ENCODE assay signal across 20 cellular contexts in genomic region chr1:172936088-172936487, GRCh38.
DNase-seq lines count a peak whose midpoint lies in the region; ATAC-seq, FAIRE-seq and TF ChIP-seq lines count a peak whose summit lies in the region.
"Had no signal": no experiment of that assay in that cellular context is flagged by ENCODE, and none has a peak within 500 bp of the region (broad histone marks: within the 10 kb centered on the region; RNA-seq: fewer than 3 reads in every experiment).

No MANE protein-coding gene starts in this region.

- TF ChIP-seq CTCF in A549 (IDR thresholded peaks at IDR 0.05) (no peak), brain microvascular endothelial cell (IDR thresholded peaks at IDR 0.05; ENCODE audit: low read depth, low read length, missing control alignments) (no peak), Caco-2 (IDR thresholded peaks at IDR 0.05; ENCODE audit: insufficient read depth in 1 of 2, low read depth in 1 of 2, low read length in 1 of 2, severe bottlenecking in 1 of 2, unreplicated experiment in 1 of 2) (no peak)

- FAIRE-seq in A549 (lab: Jason Lieb, UNC) = no peak
- FAIRE-seq: A204.1, GM12878, K562 had no signal

- DNase-seq in A549 (ENCODE audit: low read depth in 1 of 2, low spot score in 1 of 2) = peak in 1 of 2 experiments; percentile 16
- no peak for DNase-seq in brain microvascular endothelial cell
- DNase-seq in kidney tubule cell (ENCODE audit: low spot score) = peak; percentile 67
- no peak for DNase-seq in activated CD8-positive, alpha-beta memory T cell treated with anti-CD3 and anti-CD28 coated beads for 24 hours
- DNase-seq in Caco-2 = no peak
- DNase-seq in germinal center (ENCODE audit: low spot score) = no peak
- DNase-seq in activated CD8-positive, alpha-beta T cell treated with anti-CD3 and anti-CD28 coated beads, Interleukin-2, amount 10 ng/mL, durations not matched to agents 7 days and 5 days = no peak
- DNase-seq: AML-193; CD4-positive, alpha-beta memory T cell; DMS 273 treated with DMSO at 0.1 percent for 48 hours; DMS53; DND-41; EL; GM23248 had no signal

- no peak overlapping the region for H3K9ac ChIP-seq in BLaER1 treated with 17β-estradiol and CSF1 and Interleukin-3, amounts not matched to agents 10 nM and 100 nM
- H3K9ac ChIP-seq: GM23248 had no signal

- no peak for TF ChIP-seq EP300 in A549 (IDR thresholded peaks at IDR 0.05)

- no peak overlapping the region for H3K4me3 ChIP-seq in A549
- no peak overlapping the region for H3K4me3 ChIP-seq in BLaER1 treated with 17β-estradiol and CSF1 and Interleukin-3, amounts not matched to agents 10 nM and 100 nM
- no peak overlapping the region for H3K4me3 ChIP-seq in brain microvascular endothelial cell (ENCODE audit: low read depth, low read length)
- H3K4me3 ChIP-seq in Caco-2 (ENCODE audit: low read depth, low read length) = no peak overlapping the region
- H3K4me3 ChIP-seq: GM12878, GM23248, HAP-1, K562 had no signal

- H3K9me3 ChIP-seq in A549 (peaks cover 6% of the 10 kb centered on the region; the same call in 1 of the 3 replicates), Caco-2 (no peaks in the 10 kb centered on the region)
- H3K9me3 ChIP-seq in BLaER1 treated with 17β-estradiol and CSF1 and Interleukin-3, amounts not matched to agents 10 nM and 100 nM (replicated peaks in 1 of 11) = peaks cover 0 to 23% (median 12%) of the 10 kb centered on the region in 11 experiments; a peak in 13 of 22 replicates
- H3K9me3 ChIP-seq: HAP-1 had no signal

- H3K27ac ChIP-seq in A549 (peak overlapping the region; percentile 4 to 60; a peak in 4 of 6 replicates), brain microvascular endothelial cell (peak overlapping the region; percentile 95)
- peak overlapping the region in 4 of 11 experiments; percentile 0 to 13 (median 3); a peak in 3 of 22 replicates for H3K27ac ChIP-seq in BLaER1 treated with 17β-estradiol and CSF1 and Interleukin-3, amounts not matched to agents 10 nM and 100 nM
- H3K27ac ChIP-seq: GM23248 had no signal

- 90% methylated on average over 3 of the region's 3 CpGs for WGBS in A549 (ENCODE audit: missing lambda C conversion rate)

- in situ Hi-C loops in brain microvascular endothelial cell (cut with HindIII; ENCODE audit: low pct_ligation_motif_present, low sequenced_read_pairs) = no loop called here

- no peaks in the 10 kb centered on the region for H3K36me3 Mint-ChIP-seq in Caco-2 (ENCODE audit: insufficient read depth, unreplicated experiment)
- H3K36me3 Mint-ChIP-seq in activated CD8-positive, alpha-beta T cell treated with anti-CD3 and anti-CD28 coated beads, Interleukin-2, amount 10 ng/mL, durations not matched to agents 7 days and 5 days (ENCODE audit: low read depth) = peaks cover 4% of the 10 kb centered on the region
- H3K36me3 Mint-ChIP-seq: CD14-positive monocyte; CD4-positive, alpha-beta memory T cell had no signal

- H3K4me1 Mint-ChIP-seq in Caco-2 (ENCODE audit: low read depth, unreplicated experiment) = peaks cover 14% of the 10 kb centered on the region
- peaks cover 22% of the 10 kb centered on the region for H3K4me1 Mint-ChIP-seq in activated CD8-positive, alpha-beta T cell treated with anti-CD3 and anti-CD28 coated beads, Interleukin-2, amount 10 ng/mL, durations not matched to agents 7 days and 5 days (ENCODE audit: low read depth)

- peaks cover 25% of the 10 kb centered on the region for H3K4me1 ChIP-seq in A549
- peaks cover 11 to 73% (median 60%) of the 10 kb centered on the region in 10 experiments for H3K4me1 ChIP-seq in BLaER1 treated with 17β-estradiol and CSF1 and Interleukin-3, amounts not matched to agents 10 nM and 100 nM
- peaks cover 21% of the 10 kb centered on the region for H3K4me1 ChIP-seq in Caco-2

- TF ChIP-seq POLR2A in A549 (IDR thresholded peaks at IDR 0.05; ENCODE audit: low read length) = no peak

- H3K27me3 ChIP-seq in BLaER1 treated with 17β-estradiol and CSF1 and Interleukin-3, amounts not matched to agents 10 nM and 100 nM = no peaks in the 10 kb centered on the region
- H3K27me3 ChIP-seq in brain microvascular endothelial cell (replicated peaks) = no peaks in the 10 kb centered on the region
- H3K27me3 ChIP-seq in Caco-2 (replicated peaks; ENCODE audit: control insufficient read depth, insufficient read depth, low read length) = no peaks in the 10 kb centered on the region

- no peak for ATAC-seq in A549
- ATAC-seq in activated CD8-positive, alpha-beta T cell treated with anti-CD3 and anti-CD28 coated beads, Interleukin-2, amount 10 ng/mL, durations not matched to agents 7 days and 5 days = no peak
- ATAC-seq: GM12878, K562 had no signal

- no peaks in the 10 kb centered on the region for H4K20me1 ChIP-seq in BLaER1 treated with 17β-estradiol and CSF1 and Interleukin-3, amounts not matched to agents 10 nM and 100 nM

- no TSS peak for BruUV-seq in Caco-2 (replicated peaks; lab: Mats Ljungman, UMichigan)

- no peaks in the 10 kb centered on the region for H3K9me3 Mint-ChIP-seq in Caco-2 (ENCODE audit: unreplicated experiment)
- H3K9me3 Mint-ChIP-seq in activated CD8-positive, alpha-beta T cell treated with anti-CD3 and anti-CD28 coated beads, Interleukin-2, amount 10 ng/mL, durations not matched to agents 7 days and 5 days (ENCODE audit: insufficient read depth) = no peaks in the 10 kb centered on the region

- no peak overlapping the region for H3K4me3 Mint-ChIP-seq in Caco-2 (ENCODE audit: unreplicated experiment)
- H3K4me3 Mint-ChIP-seq in activated CD8-positive, alpha-beta T cell treated with anti-CD3 and anti-CD28 coated beads, Interleukin-2, amount 10 ng/mL, durations not matched to agents 7 days and 5 days = no peak overlapping the region
- H3K4me3 Mint-ChIP-seq: CD14-positive monocyte; CD4-positive, alpha-beta memory T cell had no signal

- intact Hi-C loops in Caco-2 (cut with micrococcal nuclease; ENCODE audit: unreplicated experiment) = no loop called here

- TF ChIP-seq RAD21 in A549 (conservative IDR thresholded peaks at IDR 0.05 in 1 of 2, IDR thresholded peaks at IDR 0.05 in 1 of 2) = no peak

- no peaks in the 10 kb centered on the region for H3K36me3 ChIP-seq in BLaER1 treated with 17β-estradiol and CSF1 and Interleukin-3, amounts not matched to agents 10 nM and 100 nM
- H3K36me3 ChIP-seq in brain microvascular endothelial cell (replicated peaks) = no peaks in the 10 kb centered on the region
- no peaks in the 10 kb centered on the region for H3K36me3 ChIP-seq in Caco-2 (ENCODE audit: control insufficient read depth, insufficient read depth, low read length)
- H3K36me3 ChIP-seq: HAP-1 had no signal

- POLR2A ChIA-PET in A549 (lab: Yijun Ruan, JAX) (no interaction called here), Caco-2 (lab: Charles Lee) (no interaction called here)
- POLR2A ChIA-PET in activated CD8-positive, alpha-beta T cell treated with anti-CD3 and anti-CD28 coated beads, Interleukin-2, amount 10 ng/mL, durations not matched to agents 7 days and 5 days (lab: Charles Lee) = no interaction called here

- no peaks in the 10 kb centered on the region for H3K27me3 Mint-ChIP-seq in Caco-2 (ENCODE audit: insufficient read depth, unreplicated experiment)
- no peaks in the 10 kb centered on the region for H3K27me3 Mint-ChIP-seq in activated CD8-positive, alpha-beta T cell treated with anti-CD3 and anti-CD28 coated beads, Interleukin-2, amount 10 ng/mL, durations not matched to agents 7 days and 5 days (ENCODE audit: low read depth)
- H3K27me3 Mint-ChIP-seq: CD4-positive, alpha-beta memory T cell had no signal

- CTCF ChIA-PET in A549 (lab: Yijun Ruan, JAX) (no interaction called here), Caco-2 (lab: Charles Lee) (no interaction called here)
- CTCF ChIA-PET in activated CD8-positive, alpha-beta T cell treated with anti-CD3 and anti-CD28 coated beads, Interleukin-2, amount 10 ng/mL, durations not matched to agents 7 days and 5 days (lab: Charles Lee) = no interaction called here

- no peak overlapping the region for H3K27ac Mint-ChIP-seq in Caco-2 (ENCODE audit: unreplicated experiment)
- H3K27ac Mint-ChIP-seq in activated CD8-positive, alpha-beta T cell treated with anti-CD3 and anti-CD28 coated beads, Interleukin-2, amount 10 ng/mL, durations not matched to agents 7 days and 5 days = no peak overlapping the region
- H3K27ac Mint-ChIP-seq: CD14-positive monocyte; CD4-positive, alpha-beta memory T cell had no signal

- H3K4me2 ChIP-seq in A549 = no peak overlapping the region
- peak overlapping the region in 6 of 11 experiments; percentile 18 to 82 (median 69); a peak in 7 of 22 replicates for H3K4me2 ChIP-seq in BLaER1 treated with 17β-estradiol and CSF1 and Interleukin-3, amounts not matched to agents 10 nM and 100 nM

TF ChIP-seq in A549, 52 proteins besides CTCF, POLR2A, EP300 and RAD21 (continues in another document):
- no peak for TF ChIP-seq REST (IDR thresholded peaks at IDR 0.05)
- no peak for TF ChIP-seq HES2 (IDR thresholded peaks at IDR 0.05)
- TF ChIP-seq RNF2 (IDR thresholded peaks at IDR 0.05; ENCODE audit: borderline replicate concordance, low read depth) = no peak
- no peak for TF ChIP-seq ZFP36 (IDR thresholded peaks at IDR 0.05; ENCODE audit: borderline replicate concordance, partially characterized antibody)
- no peak for TF ChIP-seq CHD2 (IDR thresholded peaks at IDR 0.05; ENCODE audit: low read length, partially characterized antibody)
